In genomic region chr1:4303303-4303702, GRCh38 we compare ENCODE assay signal across 6 cellular contexts.
"Had no signal": no experiment of that assay in that cellular context is flagged by ENCODE, and none has a peak within 500 bp of the region (broad histone marks: within the 10 kb centered on the region; RNA-seq: fewer than 3 reads in every experiment).

No MANE protein-coding gene starts in this region.

- H3K4me3 Mint-ChIP-seq: H9, IgD-negative memory B cell had no signal

- H2AFZ ChIP-seq: GM23248 had no signal

- H3K27ac Mint-ChIP-seq: IgD-negative memory B cell had no signal

- H3K27ac ChIP-seq: GM23248 had no signal

- H3K36me3 Mint-ChIP-seq: IgD-negative memory B cell had no signal

- ATAC-seq: HepG2 had no signal

- H3K4me1 Mint-ChIP-seq: H9 had no signal

- H3K9ac ChIP-seq: GM23248 had no signal

- H3K4me3 ChIP-seq: GM23248 had no signal

- DNase-seq: GM23248, GOT3, H9, HCEC 1CT had no signal
